ENCODE assay signal across 9 cellular contexts in the genomic region with DNA sequence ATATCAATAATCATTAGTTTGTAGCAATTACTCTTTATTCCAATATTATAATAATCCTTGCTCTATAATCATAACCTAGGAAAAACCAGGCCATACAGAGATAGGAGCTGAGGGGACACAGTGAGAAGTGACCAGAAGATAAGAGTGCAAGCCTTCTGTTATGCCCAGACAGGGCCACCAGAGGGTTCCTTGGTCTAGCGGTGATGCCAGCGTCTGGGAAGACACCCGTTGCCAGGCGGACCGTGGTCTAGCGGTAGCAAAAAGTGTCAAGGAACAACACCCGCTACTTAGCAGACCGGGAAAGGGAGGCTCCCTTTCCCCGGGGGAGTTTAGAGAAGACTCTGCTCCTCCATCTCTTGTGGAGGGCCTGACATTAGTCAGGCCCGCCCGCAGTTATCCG. TPM values are rescaled to one million over a fixed set of nuclear protein-coding genes. Genes with fewer than 3 reads are reported as not detected.
"Had no signal": no experiment of that assay in that cellular context is flagged by ENCODE, and none has a peak within 500 bp of the region (broad histone marks: within the 10 kb centered on the region; RNA-seq: fewer than 3 reads in every experiment).

No MANE protein-coding gene starts in this region.

RNA-seq across cellular contexts. Expression of gene ASGR2, which starts 11.8 kb away (rescaled TPM):
- total RNA-seq: naive thymus-derived CD8-positive, alpha-beta T cell; neural crest cell; occipital lobe; pulmonary artery endothelial cell; smooth muscle cell; urinary bladder; uterus had no signal
- polyA plus RNA-seq: naive thymus-derived CD8-positive, alpha-beta T cell had no signal

RNA-seq across cellular contexts. Expression of gene CLEC10A, which starts 46.3 kb away (rescaled TPM):
- total RNA-seq: natural killer cell treated with Interleukin-12 subunit alpha and Interleukin-12 subunit beta and Interleukin-15 and Interleukin-18, amount 100 ng/mL, for 72 hours; neural crest cell; occipital lobe; osteoblast; smooth muscle cell had no signal
- polyA plus RNA-seq: smooth muscle cell had no signal
